In genomic region chr22:19271856-19272535, GRCh38 we compare ENCODE assay signal across 1 cellular context.
A peak's percentile ranks its signal among the peaks of the same experiment; 100 is the strongest.
TF ChIP-seq lines count a peak whose summit lies in the region.

No MANE protein-coding gene starts in this region.

TF ChIP-seq in HepG2, 621 proteins besides CTCF, POLR2A, EP300 and RAD21 (continued from another document and continues in another):
- TF ChIP-seq, protein P1, sequence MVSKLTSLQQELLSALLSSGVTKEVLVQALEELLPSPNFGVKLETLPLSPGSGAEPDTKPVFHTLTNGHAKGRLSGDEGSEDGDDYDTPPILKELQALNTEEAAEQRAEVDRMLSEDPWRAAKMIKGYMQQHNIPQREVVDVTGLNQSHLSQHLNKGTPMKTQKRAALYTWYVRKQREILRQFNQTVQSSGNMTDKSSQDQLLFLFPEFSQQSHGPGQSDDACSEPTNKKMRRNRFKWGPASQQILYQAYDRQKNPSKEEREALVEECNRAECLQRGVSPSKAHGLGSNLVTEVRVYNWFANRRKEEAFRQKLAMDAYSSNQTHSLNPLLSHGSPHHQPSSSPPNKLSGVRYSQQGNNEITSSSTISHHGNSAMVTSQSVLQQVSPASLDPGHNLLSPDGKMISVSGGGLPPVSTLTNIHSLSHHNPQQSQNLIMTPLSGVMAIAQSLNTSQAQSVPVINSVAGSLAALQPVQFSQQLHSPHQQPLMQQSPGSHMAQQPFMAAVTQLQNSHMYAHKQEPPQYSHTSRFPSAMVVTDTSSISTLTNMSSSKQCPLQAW (CRISPR knock-in tag; IDR thresholded peaks at IDR 0.05) = no peak
- TF ChIP-seq ZBTB21 (CRISPR knock-in tag; IDR thresholded peaks at IDR 0.05) (peak; percentile 88), ATF2 (CRISPR knock-in tag; IDR thresholded peaks at IDR 0.05) (peak; percentile 64; the same call in 1 of the 2 replicates), STAT5B (CRISPR knock-in tag; IDR thresholded peaks at IDR 0.05) (no peak), TCF7L2 (IDR thresholded peaks at IDR 0.05; ENCODE audit: low read depth, low read length) (no peak), NR2C2 (CRISPR knock-in tag; IDR thresholded peaks at IDR 0.05; ENCODE audit: borderline replicate concordance) (peak; percentile 45; the same call in 1 of the 2 replicates), HHEX (CRISPR knock-in tag; IDR thresholded peaks at IDR 0.05) (no peak), FOXP4 (CRISPR knock-in tag; IDR thresholded peaks at IDR 0.05) (peak; percentile 58; the same call in 1 of the 2 replicates), RERE (CRISPR knock-in tag; IDR thresholded peaks at IDR 0.05; ENCODE audit: low read depth) (no peak), NR2F1 (CRISPR knock-in tag; IDR thresholded peaks at IDR 0.05) (0 out of 4 replicates have a peak, but pooled peaks of 1 of the 2 experiments have one; percentile 40), NCOA2 (CRISPR knock-in tag; IDR thresholded peaks at IDR 0.05) (peak; percentile 53), TSC22D2 (CRISPR knock-in tag; IDR thresholded peaks at IDR 0.05; ENCODE audit: borderline replicate concordance) (no peak), FOXJ3 (CRISPR knock-in tag; IDR thresholded peaks at IDR 0.05; ENCODE audit: borderline replicate concordance) (peak; percentile 36; the same call in 1 of the 2 replicates), ZGPAT (CRISPR knock-in tag; IDR thresholded peaks at IDR 0.05) (peak; percentile 50; the same call in 1 of the 2 replicates), PLRG1 (conservative IDR thresholded peaks at IDR 0.05) (no peak), ZMYM4 (CRISPR knock-in tag; IDR thresholded peaks at IDR 0.05) (0 out of 2 replicates have a peak, but pooled peaks have one; percentile 30), ZNF589 (CRISPR knock-in tag; conservative IDR thresholded peaks at IDR 0.05) (no peak), ZNF768 (CRISPR knock-in tag; IDR thresholded peaks at IDR 0.05) (no peak), DR1 (CRISPR knock-in tag; IDR thresholded peaks at IDR 0.05) (no peak), ZNF292 (CRISPR knock-in tag; IDR thresholded peaks at IDR 0.05; ENCODE audit: borderline replicate concordance, low read depth) (peak; percentile 53; the same call in 1 of the 2 replicates), ZNF674 (CRISPR knock-in tag; IDR thresholded peaks at IDR 0.05; ENCODE audit: low read depth) (no peak), ZNF275 (CRISPR knock-in tag; IDR thresholded peaks at IDR 0.05; ENCODE audit: borderline replicate concordance) (no peak), POGZ (CRISPR knock-in tag; IDR thresholded peaks at IDR 0.05) (peak; percentile 80)
- TF ChIP-seq, protein P2, sequence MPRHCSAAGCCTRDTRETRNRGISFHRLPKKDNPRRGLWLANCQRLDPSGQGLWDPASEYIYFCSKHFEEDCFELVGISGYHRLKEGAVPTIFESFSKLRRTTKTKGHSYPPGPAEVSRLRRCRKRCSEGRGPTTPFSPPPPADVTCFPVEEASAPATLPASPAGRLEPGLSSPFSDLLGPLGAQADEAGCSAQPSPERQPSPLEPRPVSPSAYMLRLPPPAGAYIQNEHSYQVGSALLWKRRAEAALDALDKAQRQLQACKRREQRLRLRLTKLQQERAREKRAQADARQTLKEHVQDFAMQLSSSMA (CRISPR knock-in tag; IDR thresholded peaks at IDR 0.05) = no peak
- TF ChIP-seq, protein P3, sequence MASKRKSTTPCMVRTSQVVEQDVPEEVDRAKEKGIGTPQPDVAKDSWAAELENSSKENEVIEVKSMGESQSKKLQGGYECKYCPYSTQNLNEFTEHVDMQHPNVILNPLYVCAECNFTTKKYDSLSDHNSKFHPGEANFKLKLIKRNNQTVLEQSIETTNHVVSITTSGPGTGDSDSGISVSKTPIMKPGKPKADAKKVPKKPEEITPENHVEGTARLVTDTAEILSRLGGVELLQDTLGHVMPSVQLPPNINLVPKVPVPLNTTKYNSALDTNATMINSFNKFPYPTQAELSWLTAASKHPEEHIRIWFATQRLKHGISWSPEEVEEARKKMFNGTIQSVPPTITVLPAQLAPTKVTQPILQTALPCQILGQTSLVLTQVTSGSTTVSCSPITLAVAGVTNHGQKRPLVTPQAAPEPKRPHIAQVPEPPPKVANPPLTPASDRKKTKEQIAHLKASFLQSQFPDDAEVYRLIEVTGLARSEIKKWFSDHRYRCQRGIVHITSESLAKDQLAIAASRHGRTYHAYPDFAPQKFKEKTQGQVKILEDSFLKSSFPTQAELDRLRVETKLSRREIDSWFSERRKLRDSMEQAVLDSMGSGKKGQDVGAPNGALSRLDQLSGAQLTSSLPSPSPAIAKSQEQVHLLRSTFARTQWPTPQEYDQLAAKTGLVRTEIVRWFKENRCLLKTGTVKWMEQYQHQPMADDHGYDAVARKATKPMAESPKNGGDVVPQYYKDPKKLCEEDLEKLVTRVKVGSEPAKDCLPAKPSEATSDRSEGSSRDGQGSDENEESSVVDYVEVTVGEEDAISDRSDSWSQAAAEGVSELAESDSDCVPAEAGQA (IDR thresholded peaks at IDR 0.05; ENCODE audit: low read depth) = no peak
- TF ChIP-seq, protein P3 (CRISPR knock-in tag; IDR thresholded peaks at IDR 0.05; ENCODE audit: borderline replicate concordance) = no peak
- TF ChIP-seq, protein P4, sequence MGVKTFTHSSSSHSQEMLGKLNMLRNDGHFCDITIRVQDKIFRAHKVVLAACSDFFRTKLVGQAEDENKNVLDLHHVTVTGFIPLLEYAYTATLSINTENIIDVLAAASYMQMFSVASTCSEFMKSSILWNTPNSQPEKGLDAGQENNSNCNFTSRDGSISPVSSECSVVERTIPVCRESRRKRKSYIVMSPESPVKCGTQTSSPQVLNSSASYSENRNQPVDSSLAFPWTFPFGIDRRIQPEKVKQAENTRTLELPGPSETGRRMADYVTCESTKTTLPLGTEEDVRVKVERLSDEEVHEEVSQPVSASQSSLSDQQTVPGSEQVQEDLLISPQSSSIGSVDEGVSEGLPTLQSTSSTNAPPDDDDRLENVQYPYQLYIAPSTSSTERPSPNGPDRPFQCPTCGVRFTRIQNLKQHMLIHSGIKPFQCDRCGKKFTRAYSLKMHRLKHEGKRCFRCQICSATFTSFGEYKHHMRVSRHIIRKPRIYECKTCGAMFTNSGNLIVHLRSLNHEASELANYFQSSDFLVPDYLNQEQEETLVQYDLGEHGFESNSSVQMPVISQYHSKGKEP (CRISPR knock-in tag; IDR thresholded peaks at IDR 0.05) = no peak
- TF ChIP-seq, protein P5, sequence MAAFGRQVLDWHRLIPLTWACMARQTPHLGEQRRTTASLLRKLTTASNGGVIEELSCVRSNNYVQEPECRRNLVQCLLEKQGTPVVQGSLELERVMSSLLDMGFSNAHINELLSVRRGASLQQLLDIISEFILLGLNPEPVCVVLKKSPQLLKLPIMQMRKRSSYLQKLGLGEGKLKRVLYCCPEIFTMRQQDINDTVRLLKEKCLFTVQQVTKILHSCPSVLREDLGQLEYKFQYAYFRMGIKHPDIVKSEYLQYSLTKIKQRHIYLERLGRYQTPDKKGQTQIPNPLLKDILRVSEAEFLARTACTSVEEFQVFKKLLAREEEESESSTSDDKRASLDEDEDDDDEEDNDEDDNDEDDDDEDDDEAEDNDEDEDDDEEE (CRISPR knock-in tag; IDR thresholded peaks at IDR 0.05) = no peak
